Comparison of ENCODE assay signal across 1 cellular context in genomic region chr11:124896071-124896750, GRCh38.
TF ChIP-seq lines count a peak whose summit lies in the region.

No MANE protein-coding gene starts in this region.

TF ChIP-seq in HepG2, 621 proteins besides CTCF, POLR2A, EP300 and RAD21:
- no peak for TF ChIP-seq GATAD1 (CRISPR knock-in tag; IDR thresholded peaks at IDR 0.05)
- no peak for TF ChIP-seq THAP8 (CRISPR knock-in tag; IDR thresholded peaks at IDR 0.05; ENCODE audit: borderline replicate concordance)
- no peak for TF ChIP-seq LCORL (IDR thresholded peaks at IDR 0.05)
- no peak for TF ChIP-seq LCORL (CRISPR knock-in tag; IDR thresholded peaks at IDR 0.05)
- peak; percentile 53; the same call in 1 of the 2 replicates for TF ChIP-seq ZNF263 (CRISPR knock-in tag; IDR thresholded peaks at IDR 0.05)
- TF ChIP-seq CENPBD1 (CRISPR knock-in tag; IDR thresholded peaks at IDR 0.05; ENCODE audit: borderline replicate concordance, low read depth) = no peak
- no peak for TF ChIP-seq ARNT2 (CRISPR knock-in tag; IDR thresholded peaks at IDR 0.05; ENCODE audit: low read depth)
- TF ChIP-seq SOX13 (IDR thresholded peaks at IDR 0.05) = no peak
- no peak for TF ChIP-seq SOX13 (CRISPR knock-in tag; conservative IDR thresholded peaks at IDR 0.05 in 1 of 2, IDR thresholded peaks at IDR 0.05 in 1 of 2)
- TF ChIP-seq ZNF841 (CRISPR knock-in tag; IDR thresholded peaks at IDR 0.05; ENCODE audit: borderline replicate concordance) = no peak
